ENCODE assay signal across 8 cellular contexts in the genomic region with DNA sequence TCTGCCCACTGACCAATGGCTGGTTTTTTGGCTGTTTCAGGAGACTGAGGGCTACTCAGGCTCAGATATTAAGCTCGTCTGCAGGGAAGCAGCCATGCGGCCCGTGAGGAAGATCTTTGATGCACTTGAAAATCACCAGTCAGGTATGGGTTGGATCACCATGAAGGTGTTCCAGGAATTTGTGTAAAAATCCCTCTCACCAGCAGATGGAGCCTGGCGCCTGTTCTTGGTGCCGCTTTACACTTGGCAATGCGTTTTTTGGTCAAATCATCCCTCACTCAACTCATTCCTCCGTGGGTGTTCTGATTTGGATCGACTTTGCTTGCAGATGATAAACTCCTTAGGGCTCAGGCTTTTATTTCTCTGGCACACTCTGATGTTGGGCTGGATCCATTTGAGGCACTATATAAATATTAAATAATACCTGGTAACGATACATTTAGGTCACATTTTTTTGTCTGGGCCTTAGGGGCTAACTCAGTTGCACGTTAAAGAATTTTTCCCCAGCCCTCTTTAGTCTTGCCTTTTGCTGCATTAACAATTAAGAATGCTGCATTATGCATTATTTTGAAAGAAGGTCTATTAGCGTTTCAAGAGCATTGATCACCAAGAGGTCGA. TPM values are rescaled to one million over a fixed set of nuclear protein-coding genes. Genes with fewer than 3 reads are reported as not detected.
DNase-seq lines count a peak whose midpoint lies in the region; ATAC-seq, FAIRE-seq and TF ChIP-seq lines count a peak whose summit lies in the region.

No MANE protein-coding gene starts in this region.

- DNase-seq in Calu3 (peak; percentile 67), HL-60 (ENCODE audit: low read depth in 1 of 2, low spot score in 1 of 2) (peak; percentile 23 to 62), RCC 7860 (ENCODE audit: low spot score) (peak; percentile 34), foreskin keratinocyte (peak; percentile 20 to 67), osteocyte (ENCODE audit: extremely low spot score, unreplicated experiment) (no peak), transverse colon (peak; percentile 31)
- peak; percentile 34 for DNase-seq in activated T-helper 2 cell treated with anti-CD3 and anti-CD28 coated beads, Interferon-gamma antibody, Interleukin-2, Interleukin-4, amounts not matched to agents 10 μg/mL and 5 μg/mL and 100 μg/mL, durations not matched to agents 14 hours and 24 hours and 36 hours (ENCODE audit: low spot score)

- CTCF ChIA-PET in Calu3 (lab: Charles Lee), result interaction anchor here (1.4 kb wide), 1 partner anchor 104 kb away, joined by 5 read pairs; no protein-coding TSS in a partner anchor

- H3K27me3 ChIP-seq in HL-60 (ENCODE audit: insufficient read depth, poor library complexity, severe bottlenecking), result no peaks in the 10 kb centered on the region
- no peaks in the 10 kb centered on the region for H3K27me3 ChIP-seq in foreskin keratinocyte
- no peaks in the 10 kb centered on the region for H3K27me3 ChIP-seq in transverse colon

- H3K4me3 Mint-ChIP-seq in Calu3 (ENCODE audit: low read depth, unreplicated experiment) (no peak overlapping the region), osteocyte (ENCODE audit: unreplicated experiment) (no peak overlapping the region)
- H3K4me3 Mint-ChIP-seq in activated T-helper 2 cell treated with anti-CD3 and anti-CD28 coated beads, Interferon-gamma antibody, Interleukin-2, Interleukin-4, amounts not matched to agents 10 μg/mL and 5 μg/mL and 100 μg/mL, durations not matched to agents 14 hours and 24 hours and 36 hours (ENCODE audit: low read depth), result no peak overlapping the region

- intact Hi-C loops in Calu3 (cut with micrococcal nuclease; ENCODE audit: unreplicated experiment), result loop anchor here (1.0 to 2.0 kb wide), 2 partner anchors 105 to 182 kb away; no protein-coding TSS in a partner anchor
- intact Hi-C loops in activated T-helper 2 cell treated with anti-CD3 and anti-CD28 coated beads, Interferon-gamma antibody, Interleukin-2, Interleukin-4, amounts not matched to agents 10 μg/mL and 5 μg/mL and 100 μg/mL, durations not matched to agents 14 hours and 24 hours and 36 hours (cut with micrococcal nuclease), result loop anchor here (1.0 kb wide), 1 partner anchor 105 kb away; no protein-coding TSS in a partner anchor
- intact Hi-C loops in transverse colon (cut with DNase I; ENCODE audit: low total_unique reads), result loop anchor here (5.0 kb wide), 1 partner anchor 107 kb away; no protein-coding TSS in a partner anchor

- H3K4me3 ChIP-seq in HL-60 (replicated peaks; ENCODE audit: insufficient read depth, low read length) (no peak overlapping the region), transverse colon (no peak overlapping the region)

- H3K9me3 Mint-ChIP-seq in Calu3 (ENCODE audit: low read depth, unreplicated experiment), result no peaks in the 10 kb centered on the region
- H3K9me3 Mint-ChIP-seq in activated T-helper 2 cell treated with anti-CD3 and anti-CD28 coated beads, Interferon-gamma antibody, Interleukin-2, Interleukin-4, amounts not matched to agents 10 μg/mL and 5 μg/mL and 100 μg/mL, durations not matched to agents 14 hours and 24 hours and 36 hours, result no peaks in the 10 kb centered on the region
- H3K9me3 Mint-ChIP-seq in osteocyte (ENCODE audit: unreplicated experiment), result no peaks in the 10 kb centered on the region

- no peak overlapping the region for H3K27ac Mint-ChIP-seq in Calu3 (ENCODE audit: unreplicated experiment)
- H3K27ac Mint-ChIP-seq in activated T-helper 2 cell treated with anti-CD3 and anti-CD28 coated beads, Interferon-gamma antibody, Interleukin-2, Interleukin-4, amounts not matched to agents 10 μg/mL and 5 μg/mL and 100 μg/mL, durations not matched to agents 14 hours and 24 hours and 36 hours, result no peak overlapping the region
- H3K27ac Mint-ChIP-seq in osteocyte (ENCODE audit: unreplicated experiment), result no peak overlapping the region

- no peaks in the 10 kb centered on the region for H3K36me3 ChIP-seq in transverse colon

- no TSS peak for BruUV-seq in Calu3 (replicated peaks; lab: Mats Ljungman, UMichigan)

- TF ChIP-seq CTCF in Calu3 (IDR thresholded peaks at IDR 0.05; ENCODE audit: unreplicated experiment), result peak; percentile 72
- peak; percentile 82 for TF ChIP-seq CTCF in HL-60 (IDR thresholded peaks at IDR 0.05; ENCODE audit: insufficient read depth, low read length)
- TF ChIP-seq CTCF in foreskin keratinocyte (conservative IDR thresholded peaks at IDR 0.05), result peak; percentile 87
- peak; percentile 80 for TF ChIP-seq CTCF in osteocyte (IDR thresholded peaks at IDR 0.05)
- peak; percentile 63 to 72 (median 64) for TF ChIP-seq CTCF in transverse colon (IDR thresholded peaks at IDR 0.05)

- H3K4me1 ChIP-seq in foreskin keratinocyte (no peaks in the 10 kb centered on the region), transverse colon (no peaks in the 10 kb centered on the region)

- WGBS in transverse colon (ENCODE audit: low coverage in 1 of 2), 2 donors, result 25 to 34% methylated on average over 5 to 12 of the region's 12 CpGs

- peak; percentile 93 for ATAC-seq in foreskin keratinocyte
- no peak for ATAC-seq in HG02610 (IDR thresholded peaks at IDR 0.05; ENCODE audit: unreplicated experiment)

- H3K27ac ChIP-seq in HL-60 (replicated peaks) (no peak overlapping the region), foreskin keratinocyte (no peak overlapping the region), transverse colon (no peak overlapping the region)

- FAIRE-seq in RCC 7860 (lab: Jason Lieb, UNC), result no peak

- no peaks in the 10 kb centered on the region for H3K27me3 Mint-ChIP-seq in Calu3 (ENCODE audit: unreplicated experiment)
- H3K27me3 Mint-ChIP-seq in activated T-helper 2 cell treated with anti-CD3 and anti-CD28 coated beads, Interferon-gamma antibody, Interleukin-2, Interleukin-4, amounts not matched to agents 10 μg/mL and 5 μg/mL and 100 μg/mL, durations not matched to agents 14 hours and 24 hours and 36 hours (ENCODE audit: low read depth), result no peaks in the 10 kb centered on the region
- no peaks in the 10 kb centered on the region for H3K27me3 Mint-ChIP-seq in osteocyte (ENCODE audit: unreplicated experiment)

- no peak for TF ChIP-seq EP300 in transverse colon (IDR thresholded peaks at IDR 0.05; ENCODE audit: low read depth)

- no peak for TF ChIP-seq POLR2A in transverse colon (IDR thresholded peaks at IDR 0.05)

- no peaks in the 10 kb centered on the region for H3K36me3 Mint-ChIP-seq in Calu3 (ENCODE audit: insufficient read depth, unreplicated experiment)
- no peaks in the 10 kb centered on the region for H3K36me3 Mint-ChIP-seq in activated T-helper 2 cell treated with anti-CD3 and anti-CD28 coated beads, Interferon-gamma antibody, Interleukin-2, Interleukin-4, amounts not matched to agents 10 μg/mL and 5 μg/mL and 100 μg/mL, durations not matched to agents 14 hours and 24 hours and 36 hours (ENCODE audit: low read depth)
- peaks cover 12% of the 10 kb centered on the region for H3K36me3 Mint-ChIP-seq in osteocyte (ENCODE audit: unreplicated experiment)

- no peaks in the 10 kb centered on the region for H3K4me1 Mint-ChIP-seq in Calu3 (ENCODE audit: low read depth, unreplicated experiment)
- H3K4me1 Mint-ChIP-seq in activated T-helper 2 cell treated with anti-CD3 and anti-CD28 coated beads, Interferon-gamma antibody, Interleukin-2, Interleukin-4, amounts not matched to agents 10 μg/mL and 5 μg/mL and 100 μg/mL, durations not matched to agents 14 hours and 24 hours and 36 hours (ENCODE audit: low read depth), result no peaks in the 10 kb centered on the region
- no peaks in the 10 kb centered on the region for H3K4me1 Mint-ChIP-seq in osteocyte (ENCODE audit: unreplicated experiment)

- H3K9me3 ChIP-seq in transverse colon, result no peaks in the 10 kb centered on the region

- in situ Hi-C loops in transverse colon (cut with MboI; ENCODE audit: low pct_ligation_motif_present in 1 of 4, low pct_unique_long_range_greater_than_20kb in 1 of 4, low sequenced_read_pairs in 3 of 4), result no loop called here

RNA-seq across cellular contexts. Expression of gene HDHD2, which starts 50.0 kb away (rescaled TPM):
- total RNA-seq in Calu3 (2022), result 30.1 and 31.6 TPM in 2 replicates
- 39.3 and 40.8 TPM in 2 replicates for total RNA-seq in activated T-helper 2 cell treated with anti-CD3 and anti-CD28 coated beads, Interferon-gamma antibody, Interleukin-2, Interleukin-4, amounts not matched to agents 10 μg/mL and 5 μg/mL and 100 μg/mL, durations not matched to agents 14 hours and 24 hours and 36 hours
- total RNA-seq in foreskin keratinocyte, result 12.4 and 18.1 TPM in 2 replicates
- 7.1 and 10.0 TPM in 2 replicates for polyA plus RNA-seq in foreskin keratinocyte
- total RNA-seq in osteocyte, result 21.3 and 32.2 TPM in 2 replicates
- 10 to 100 TPM; 14.2 to 63.3 (median 30.3) TPM for total RNA-seq in transverse colon
